9 cellular contexts compared by ENCODE assay signal in the genomic region with DNA sequence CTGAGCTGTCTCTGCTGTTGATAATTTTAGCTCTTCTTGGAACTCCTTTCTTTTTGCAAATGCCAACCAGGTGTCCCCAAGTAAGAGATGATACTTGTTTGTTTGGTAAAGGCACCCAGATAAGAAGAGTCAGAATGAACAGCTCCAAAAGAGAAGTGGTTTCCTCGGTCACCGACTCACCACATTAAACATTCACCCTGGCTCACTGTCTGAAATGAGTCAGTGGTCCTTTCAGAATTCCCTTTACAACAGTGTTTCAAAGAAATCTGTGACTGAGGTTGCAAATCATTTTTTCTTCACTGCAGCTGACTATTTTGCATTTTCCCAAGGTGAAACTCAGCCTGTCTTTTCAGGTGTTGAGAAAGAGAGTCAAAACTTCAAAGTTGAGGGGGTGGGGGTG. TPM values are rescaled to one million over a fixed set of nuclear protein-coding genes. Genes with fewer than 3 reads are reported as not detected.
DNase-seq lines count a peak whose midpoint lies in the region; ATAC-seq and TF ChIP-seq lines count a peak whose summit lies in the region.
"Had no signal": no experiment of that assay in that cellular context is flagged by ENCODE, and none has a peak within 500 bp of the region (broad histone marks: within the 10 kb centered on the region; RNA-seq: fewer than 3 reads in every experiment).

No MANE protein-coding gene starts in this region.

- TF ChIP-seq CTCF in NB4 (IDR thresholded peaks at IDR 0.05; ENCODE audit: low read depth, low read length) (no peak), uterus (IDR thresholded peaks at IDR 0.05) (no peak), gastroesophageal sphincter (IDR thresholded peaks at IDR 0.05) (no peak)

- H3K4me3 Mint-ChIP-seq in stimulated activated memory B cell treated with anti-CD40 and anti-IgM and Interleukin-4, amounts not matched to agents 10 μg/mL and 1 μg/mL and 100 μg/mL, for 72 hours, result peak overlapping the region; percentile 56

- no peak overlapping the region for H3K27ac ChIP-seq in uterus
- H3K27ac ChIP-seq in gastroesophageal sphincter, result no peak overlapping the region

- WGBS in gastroesophageal sphincter (ENCODE audit: low coverage in 1 of 2), 2 donors, result 61 to 100% methylated on average over 1 to 2 of the region's 2 CpGs

- H3K27me3 ChIP-seq in uterus (no peaks in the 10 kb centered on the region), gastroesophageal sphincter (no peaks in the 10 kb centered on the region)

- no peaks in the 10 kb centered on the region for H3K9me3 ChIP-seq in uterus
- no peaks in the 10 kb centered on the region for H3K9me3 ChIP-seq in gastroesophageal sphincter

- peak; percentile 65 for DNase-seq in NB4 (ENCODE audit: low read depth)
- peak; percentile 42 for DNase-seq in activated T-helper 1 cell treated with Interleukin-2 at 50 U/mL for 16 hours (ENCODE audit: low read depth)
- DNase-seq in uterus, result no peak
- DNase-seq: GF-D8, retina had no signal

- H3K4me1 Mint-ChIP-seq in stimulated activated memory B cell treated with anti-CD40 and anti-IgM and Interleukin-4, amounts not matched to agents 10 μg/mL and 1 μg/mL and 100 μg/mL, for 72 hours, result peaks cover 96% of the 10 kb centered on the region

- ATAC-seq in GM21619 (IDR thresholded peaks at IDR 0.05; ENCODE audit: unreplicated experiment), result peak; percentile 19
- peak; percentile 57 for ATAC-seq in stimulated activated memory B cell treated with anti-CD40 and anti-IgM and Interleukin-4, amounts not matched to agents 10 μg/mL and 1 μg/mL and 100 μg/mL, for 72 hours
- ATAC-seq in gastroesophageal sphincter, result no peak
- no peak for ATAC-seq in GM18511 (IDR thresholded peaks at IDR 0.05; ENCODE audit: unreplicated experiment)

- H3K36me3 Mint-ChIP-seq in stimulated activated memory B cell treated with anti-CD40 and anti-IgM and Interleukin-4, amounts not matched to agents 10 μg/mL and 1 μg/mL and 100 μg/mL, for 72 hours, result no peaks in the 10 kb centered on the region

- H3K4me1 ChIP-seq in uterus (no peaks in the 10 kb centered on the region), gastroesophageal sphincter (peaks cover 0 to 9% (median 0%) of the 10 kb centered on the region in 3 donors)

- intact Hi-C loops in uterus (cut with DNase I; ENCODE audit: low total_unique reads), result no loop called here

- no peak overlapping the region for H3K4me3 ChIP-seq in NB4 (ENCODE audit: low read depth, low read length)
- H3K4me3 ChIP-seq in uterus, result no peak overlapping the region
- H3K4me3 ChIP-seq in gastroesophageal sphincter, result no peak overlapping the region

- TF ChIP-seq EP300 in gastroesophageal sphincter (IDR thresholded peaks at IDR 0.05), result no peak

- H3K9me3 Mint-ChIP-seq in stimulated activated memory B cell treated with anti-CD40 and anti-IgM and Interleukin-4, amounts not matched to agents 10 μg/mL and 1 μg/mL and 100 μg/mL, for 72 hours, result no peaks in the 10 kb centered on the region

- no peaks in the 10 kb centered on the region for H3K27me3 Mint-ChIP-seq in stimulated activated memory B cell treated with anti-CD40 and anti-IgM and Interleukin-4, amounts not matched to agents 10 μg/mL and 1 μg/mL and 100 μg/mL, for 72 hours

- no peak for TF ChIP-seq POLR2A in NB4 (IDR thresholded peaks at IDR 0.05; ENCODE audit: extremely low read depth, insufficient read length)
- no peak for TF ChIP-seq POLR2A in uterus (IDR thresholded peaks at IDR 0.05)
- TF ChIP-seq POLR2A in gastroesophageal sphincter (IDR thresholded peaks at IDR 0.05), result no peak

- no peaks in the 10 kb centered on the region for H3K36me3 ChIP-seq in uterus
- no peaks in the 10 kb centered on the region for H3K36me3 ChIP-seq in gastroesophageal sphincter

- peak overlapping the region; percentile 93 for H3K27ac Mint-ChIP-seq in stimulated activated memory B cell treated with anti-CD40 and anti-IgM and Interleukin-4, amounts not matched to agents 10 μg/mL and 1 μg/mL and 100 μg/mL, for 72 hours

RNA-seq across cellular contexts. Expression of a gene that starts 16.2 kb away (rescaled TPM):
- 10 to 100 TPM in 2 of 4 donors, 1 to 10 TPM in 2; 2.6 to 39.5 (median 19.7) TPM for total RNA-seq in uterus
- 1 to 10 TPM; 5.1 to 8.2 (median 7.7) TPM for total RNA-seq in gastroesophageal sphincter

Comparison
In these comparisons a context has a peak if more than half of its experiments do, and no peak if none do; other contexts are left out.
1. ATAC-seq: peak in GM21619 (single experiment) and stimulated activated memory B cell treated with anti-CD40 and anti-IgM and Interleukin-4, amounts not matched to agents 10 μg/mL and 1 μg/mL and 100 μg/mL, for 72 hours (single experiment); none in gastroesophageal sphincter (single experiment) and GM18511 (single experiment).
2. DNase-seq: peak in NB4 (single experiment) and activated T-helper 1 cell treated with Interleukin-2 at 50 U/mL for 16 hours (single experiment); none in uterus (0 of 2).